Comparison of ENCODE assay signal across 11 cellular contexts in the genomic region with DNA sequence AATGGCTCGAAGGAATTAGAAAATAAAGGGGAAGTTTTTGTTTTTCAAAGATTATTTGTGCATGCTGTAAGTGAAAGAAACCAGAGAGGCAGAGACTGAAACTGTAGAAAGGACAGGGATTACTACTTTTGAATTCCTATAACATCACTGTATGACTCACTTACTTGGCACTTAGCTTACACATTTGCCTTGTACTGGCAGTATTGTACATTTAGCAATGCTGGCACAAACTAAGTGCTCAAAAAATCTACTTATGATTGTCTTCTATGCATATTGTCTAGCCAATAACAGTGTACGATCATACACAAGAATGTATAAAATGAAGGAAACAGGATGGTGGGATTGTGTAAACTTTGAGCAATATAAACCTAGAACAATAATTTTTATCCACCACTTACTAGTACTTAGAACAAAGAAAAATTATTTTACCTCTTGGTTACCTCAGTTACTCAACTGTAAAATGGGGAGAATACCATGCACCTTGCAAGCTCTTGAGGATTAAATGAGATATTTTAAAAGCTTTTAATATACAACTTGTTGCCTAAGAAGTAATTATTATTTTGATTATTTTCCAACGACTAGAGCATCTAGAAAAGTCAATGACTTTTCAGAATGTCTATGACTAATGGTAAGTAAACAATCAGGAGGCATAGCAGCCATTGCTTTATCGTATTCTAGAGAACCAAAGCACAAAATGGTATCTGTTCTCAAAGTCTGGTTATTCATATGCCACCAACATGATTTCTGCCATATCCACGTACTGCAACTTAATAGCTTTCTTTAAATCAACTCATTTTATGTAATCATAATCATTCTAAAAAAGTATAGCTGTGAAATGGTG. TPM values are rescaled to one million over a fixed set of nuclear protein-coding genes. Genes with fewer than 3 reads are reported as not detected.
A peak's percentile ranks its signal among the peaks of the same experiment; 100 is the strongest.
DNase-seq lines count a peak whose midpoint lies in the region; ATAC-seq and TF ChIP-seq lines count a peak whose summit lies in the region.
"Had no signal": no experiment of that assay in that cellular context is flagged by ENCODE, and none has a peak within 500 bp of the region (broad histone marks: within the 10 kb centered on the region; RNA-seq: fewer than 3 reads in every experiment).

No MANE protein-coding gene starts in this region.

- ATAC-seq in GM21737 (IDR thresholded peaks at IDR 0.05; ENCODE audit: unreplicated experiment) = no peak
- ATAC-seq in left ventricle myocardium superior = no peak

- H3K27me3 ChIP-seq in GM23248 (replicated peaks; ENCODE audit: insufficient read depth) (no peaks in the 10 kb centered on the region), SK-N-SH (ENCODE audit: insufficient read depth) (no peaks in the 10 kb centered on the region)
- H3K27me3 ChIP-seq: right lobe of liver, SJCRH30 had no signal

- DNase-seq in AG04449 (ENCODE audit: low read depth, low spot score) = peak; percentile 53
- peak; percentile 80 for DNase-seq in GM23248
- no peak for DNase-seq in SK-N-SH
- DNase-seq in fibroblast of the conjunctiva (ENCODE audit: low read depth) = peak; percentile 80
- DNase-seq in NCI-H446 treated with DMSO at 0.1 percent for 48 hours (lab: John Stamatoyannopoulos, UW) = no peak
- DNase-seq in left ventricle myocardium superior = no peak
- DNase-seq in SHP77 treated with DMSO at 0.1 percent for 48 hours (lab: John Stamatoyannopoulos, UW) = no peak
- DNase-seq: cortex of kidney, right lobe of liver had no signal

- peak overlapping the region; percentile 74 for H3K27ac ChIP-seq in GM23248
- peak overlapping the region in 1 of 2 experiments; percentile 72; a peak in 3 of 4 replicates for H3K27ac ChIP-seq in SK-N-SH (ENCODE audit: low read depth in 2 of 2, low read length in 1 of 2)
- H3K27ac ChIP-seq: right lobe of liver, SJCRH30 had no signal

- H3K79me2 ChIP-seq in GM23248 (ENCODE audit: insufficient read depth) (peaks cover 86% of the 10 kb centered on the region), SK-N-SH (ENCODE audit: insufficient read depth) (peaks cover 90% of the 10 kb centered on the region)

- intact Hi-C loops in left ventricle myocardium superior (cut with micrococcal nuclease) = no loop called here

- CTCF ChIA-PET in AG04449 (lab: Yijun Ruan, JAX) = no interaction called here
- CTCF ChIA-PET in SK-N-SH (lab: Yijun Ruan, JAX) = no interaction called here

- H4K20me1 ChIP-seq in GM23248 (ENCODE audit: insufficient read depth) = no peaks in the 10 kb centered on the region
- peaks cover 9% of the 10 kb centered on the region; the same call in 1 of the 2 replicates for H4K20me1 ChIP-seq in SK-N-SH (ENCODE audit: insufficient read depth)

- peak overlapping the region; percentile 52 for H3K9ac ChIP-seq in GM23248
- H3K9ac ChIP-seq in SK-N-SH = 0 out of 2 replicates have a peak overlapping the region, but pooled peaks have one; percentile 3

- POLR2A ChIA-PET in AG04449 (lab: Yijun Ruan, JAX) = no interaction called here
- POLR2A ChIA-PET in SK-N-SH (lab: Yijun Ruan, JAX) = no interaction called here

- H3F3A ChIP-seq in GM23248 (ENCODE audit: insufficient read depth) (peaks cover 37% of the 10 kb centered on the region), SK-N-SH (replicated peaks; ENCODE audit: insufficient read depth) (peaks cover 9% of the 10 kb centered on the region)

- H3K4me2 ChIP-seq in GM23248 (ENCODE audit: unreplicated experiment) = peak overlapping the region; percentile 90
- H3K4me2 ChIP-seq in SK-N-SH = peak overlapping the region; percentile 80

- H2AFZ ChIP-seq in GM23248 (no peak overlapping the region), SK-N-SH (ENCODE audit: low read depth) (no peak overlapping the region)

- no peak for TF ChIP-seq CTCF in AG04449 (IDR thresholded peaks at IDR 0.05; ENCODE audit: insufficient read depth, low read length, missing control alignments)
- no peak for TF ChIP-seq CTCF in SK-N-SH (IDR thresholded peaks at IDR 0.05)

- 31 to 45% methylated on average over 4 to 5 of the region's 5 CpGs for WGBS in GM23248 (ENCODE audit: low coverage in 1 of 2, low lambda C conversion rate in 2 of 2, missing lambda C conversion rate in 2 of 2), 2 experiments
- 21% methylated on average over 5 of the region's 5 CpGs for WGBS in SK-N-SH (ENCODE audit: low lambda C conversion rate)

- TF ChIP-seq RAD21 in SK-N-SH (IDR thresholded peaks at IDR 0.05; ENCODE audit: low read length) = no peak

- in situ Hi-C loops in GM23248 (cut with MboI) = no loop called here

- H3K9me2 ChIP-seq in GM23248 (ENCODE audit: insufficient read depth) = no peaks in the 10 kb centered on the region
- H3K9me2 ChIP-seq in SK-N-SH = no peaks in the 10 kb centered on the region

- H3K9me3 ChIP-seq in GM23248 (ENCODE audit: low read depth) (no peaks in the 10 kb centered on the region), SK-N-SH (no peaks in the 10 kb centered on the region)
- H3K9me3 ChIP-seq: right lobe of liver, SJCRH30 had no signal

- H3K36me3 ChIP-seq in GM23248 (ENCODE audit: low read depth) = no peaks in the 10 kb centered on the region
- peaks cover 0 to 5% of the 10 kb centered on the region in 2 experiments for H3K36me3 ChIP-seq in SK-N-SH (replicated peaks in 1 of 2; ENCODE audit: control insufficient read depth in 1 of 2, insufficient read depth in 2 of 2, low read length in 1 of 2)
- H3K36me3 ChIP-seq: right lobe of liver, SJCRH30 had no signal

- peaks cover 37% of the 10 kb centered on the region for H3K4me1 ChIP-seq in GM23248 (ENCODE audit: insufficient read depth)
- H3K4me1 ChIP-seq in SK-N-SH (ENCODE audit: control insufficient read depth in 1 of 2, insufficient read depth in 2 of 2, low read depth in 1 of 2, low read length in 1 of 2) = peaks cover 0 to 6% of the 10 kb centered on the region in 2 experiments; a peak in 2 of 4 replicates
- H3K4me1 ChIP-seq: SJCRH30 had no signal

- H3K4me3 ChIP-seq in AG04449 (ENCODE audit: low read depth, low read length) = peak overlapping the region; percentile 9
- H3K4me3 ChIP-seq in GM23248 = peak overlapping the region; percentile 71
- peak overlapping the region in 1 of 2 experiments; percentile 36; a peak in 2 of 4 replicates for H3K4me3 ChIP-seq in SK-N-SH (ENCODE audit: low read depth in 2 of 2, low read length in 1 of 2)
- H3K4me3 ChIP-seq: right lobe of liver, SJCRH30 had no signal

- no peak for TF ChIP-seq EP300 in SK-N-SH (IDR thresholded peaks at IDR 0.05; ENCODE audit: borderline replicate concordance in 1 of 2, low read depth in 1 of 2, low read length in 1 of 2)

TF ChIP-seq in SK-N-SH, 30 proteins besides CTCF, POLR2A, EP300 and RAD21:
- TF ChIP-seq JUND (IDR thresholded peaks at IDR 0.05) (peak; percentile 72), EZH2phosphoT487 (IDR thresholded peaks at IDR 0.05; ENCODE audit: borderline replicate concordance, low read depth) (no peak), NFIC (IDR thresholded peaks at IDR 0.05; ENCODE audit: borderline replicate concordance) (peak; percentile 50; the same call in 1 of the 2 replicates), TCF12 (IDR thresholded peaks at IDR 0.05) (peak; percentile 54; the same call in 1 of the 2 replicates), FOSL2 (IDR thresholded peaks at IDR 0.05; ENCODE audit: borderline replicate concordance, low read depth) (peak; percentile 68; the same call in 1 of the 2 replicates), POLR2AphosphoS5 (IDR thresholded peaks at IDR 0.05; ENCODE audit: low read depth, low read length) (0 out of 2 replicates have a peak, but pooled peaks have one; percentile 22), RFX5 (IDR thresholded peaks at IDR 0.05; ENCODE audit: low read length) (no peak)

RNA-seq across cellular contexts. Expression of a gene that starts 4.7 kb away (rescaled TPM):
- 4.5 and 4.9 TPM in 2 replicates for total RNA-seq in GM23248 (2014; rRNA removed; shearing (Covaris generic))
- 4.1 and 4.3 TPM in 2 replicates for polyA plus RNA-seq in GM23248 (2016; fragmentation: Nextera tagmentation; extraction: Ambion mirVana)
- polyA plus RNA-seq in SK-N-SH (2012; rRNA removed) = 5.8 and 6.0 TPM in 2 replicates
- 3.3 and 4.2 TPM in 2 replicates for polyA plus RNA-seq in SK-N-SH (2012; cell fraction: cytosol; rRNA removed)
- 13.6 and 18.2 TPM in 2 replicates for polyA plus RNA-seq in SK-N-SH (2012; cell fraction: nucleus; rRNA removed)
- 5.6 TPM for total RNA-seq in left ventricle myocardium superior

Comparison
In these comparisons a context has a peak if more than half of its experiments do, and no peak if none do; other contexts are left out.
1. DNase-seq: peak in AG04449 (single experiment), GM23248 (single experiment) and fibroblast of the conjunctiva (single experiment); none in SK-N-SH (single experiment), NCI-H446 treated with DMSO at 0.1 percent for 48 hours (single experiment), left ventricle myocardium superior (single experiment) and SHP77 treated with DMSO at 0.1 percent for 48 hours (single experiment).